20 cellular contexts compared by ENCODE assay signal in genomic region chr12:22683131-22683530, GRCh38. TPM values are rescaled to one million over a fixed set of nuclear protein-coding genes. Genes with fewer than 3 reads are reported as not detected.
DNase-seq lines count a peak whose midpoint lies in the region; ATAC-seq and TF ChIP-seq lines count a peak whose summit lies in the region.
"Had no signal": no experiment of that assay in that cellular context is flagged by ENCODE, and none has a peak within 500 bp of the region (broad histone marks: within the 10 kb centered on the region; RNA-seq: fewer than 3 reads in every experiment).

No MANE protein-coding gene starts in this region.

- POLR2A ChIA-PET in SK-N-SH (lab: Yijun Ruan, JAX) = interaction anchor here (0.6 kb wide), 1 partner anchor 32 kb away, joined by 3 read pairs; no protein-coding TSS in a partner anchor

- H3K9ac ChIP-seq in SK-N-SH = no peak overlapping the region

- no peak overlapping the region for H3K4me3 Mint-ChIP-seq in memory B cell
- H3K4me3 Mint-ChIP-seq: CD4-positive, alpha-beta T cell had no signal

- no peak for TF ChIP-seq RAD21 in SK-N-SH (IDR thresholded peaks at IDR 0.05; ENCODE audit: low read length)

- peak overlapping the region; percentile 31 for H3K27ac Mint-ChIP-seq in memory B cell
- H3K27ac Mint-ChIP-seq: CD4-positive, alpha-beta T cell had no signal

- CTCF ChIA-PET in SK-N-SH (lab: Yijun Ruan, JAX) = interaction anchor here (0.6 to 1.0 kb wide), 2 partner anchors 9 to 56 kb away, joined by 3 to 4 read pairs; no protein-coding TSS in a partner anchor

- H3K4me1 ChIP-seq in cardiac muscle cell (ENCODE audit: low read depth) = peaks cover 14% of the 10 kb centered on the region
- peaks cover 9% of the 10 kb centered on the region for H3K4me1 ChIP-seq in left ventricle myocardium inferior
- H3K4me1 ChIP-seq in SJCRH30 = peaks cover 6% of the 10 kb centered on the region; the same call in 1 of the 2 replicates
- H3K4me1 ChIP-seq in SK-N-SH (ENCODE audit: control insufficient read depth in 1 of 2, insufficient read depth in 2 of 2, low read depth in 1 of 2, low read length in 1 of 2) = peaks cover 0 to 3% of the 10 kb centered on the region in 2 experiments; a peak in 2 of 4 replicates

- no peaks in the 10 kb centered on the region for H3K9me3 Mint-ChIP-seq in memory B cell
- H3K9me3 Mint-ChIP-seq: CD4-positive, alpha-beta T cell had no signal

- H3K27me3 ChIP-seq in cardiac muscle cell (no peaks in the 10 kb centered on the region), left ventricle myocardium inferior (ENCODE audit: low read depth) (no peaks in the 10 kb centered on the region), SJCRH30 (no peaks in the 10 kb centered on the region), SK-N-SH (ENCODE audit: insufficient read depth) (no peaks in the 10 kb centered on the region)
- H3K27me3 ChIP-seq: MG63 had no signal

- H3K4me3 ChIP-seq in cardiac muscle cell (no peak overlapping the region), left ventricle myocardium inferior (no peak overlapping the region), SJCRH30 (no peak overlapping the region), SK-N-SH (ENCODE audit: low read depth in 2 of 2, low read length in 1 of 2) (no peak overlapping the region)
- H3K4me3 ChIP-seq: MG63 had no signal

- peaks cover 26% of the 10 kb centered on the region for H3K36me3 Mint-ChIP-seq in memory B cell

- no peak for TF ChIP-seq EP300 in SK-N-SH (IDR thresholded peaks at IDR 0.05; ENCODE audit: borderline replicate concordance in 1 of 2, low read depth in 1 of 2, low read length in 1 of 2)

- no peaks in the 10 kb centered on the region for H3K27me3 Mint-ChIP-seq in memory B cell
- H3K27me3 Mint-ChIP-seq: CD4-positive, alpha-beta T cell had no signal

- H3K4me1 Mint-ChIP-seq in memory B cell = peaks cover 13% of the 10 kb centered on the region

- ATAC-seq in HG02885 (IDR thresholded peaks at IDR 0.05; ENCODE audit: poor library complexity, unreplicated experiment) (peak; percentile 0), memory B cell (ENCODE audit: low read depth) (no peak)

- 97% methylated on average over 1 of the region's 1 CpG for WGBS in SK-N-SH (ENCODE audit: low lambda C conversion rate)

- no peak for TF ChIP-seq CTCF in cardiac muscle cell (IDR thresholded peaks at IDR 0.05; ENCODE audit: low read depth, low read length)
- no peak for TF ChIP-seq CTCF in left ventricle myocardium inferior (IDR thresholded peaks at IDR 0.05; ENCODE audit: borderline replicate concordance)
- no peak for TF ChIP-seq CTCF in SK-N-SH (IDR thresholded peaks at IDR 0.05)

- H3K9me3 ChIP-seq in cardiac muscle cell (ENCODE audit: low read depth) = no peaks in the 10 kb centered on the region
- H3K9me3 ChIP-seq in left ventricle myocardium inferior (replicated peaks) = no peaks in the 10 kb centered on the region
- H3K9me3 ChIP-seq in SJCRH30 (replicated peaks) = no peaks in the 10 kb centered on the region
- H3K9me3 ChIP-seq in SK-N-SH = no peaks in the 10 kb centered on the region
- H3K9me3 ChIP-seq: MG63 had no signal

- H3K27ac ChIP-seq in cardiac muscle cell (peak overlapping the region; percentile 48), left ventricle myocardium inferior (replicated peaks) (no peak overlapping the region), SJCRH30 (no peak overlapping the region), SK-N-SH (ENCODE audit: low read depth in 2 of 2, low read length in 1 of 2) (no peak overlapping the region)

- H3K4me2 ChIP-seq in SK-N-SH = no peak overlapping the region

- no peaks in the 10 kb centered on the region for H3K36me3 ChIP-seq in cardiac muscle cell
- peaks cover 25% of the 10 kb centered on the region for H3K36me3 ChIP-seq in left ventricle myocardium inferior
- peaks cover 42% of the 10 kb centered on the region for H3K36me3 ChIP-seq in SJCRH30
- H3K36me3 ChIP-seq in SK-N-SH (replicated peaks in 1 of 2; ENCODE audit: control insufficient read depth in 1 of 2, insufficient read depth in 2 of 2, low read length in 1 of 2) = peaks cover 22 to 46% of the 10 kb centered on the region in 2 experiments

- H3K79me2 ChIP-seq in SK-N-SH (ENCODE audit: insufficient read depth) = no peaks in the 10 kb centered on the region

- no peak overlapping the region for H2AFZ ChIP-seq in SK-N-SH (ENCODE audit: low read depth)

- DNase-seq in cardiac muscle cell (ENCODE audit: low read depth in 1 of 2, low spot score in 1 of 2) (no peak), left ventricle myocardium inferior (no peak), memory B cell (ENCODE audit: low spot score in 2 of 2) (no peak), SJCRH30 (no peak), kidney tubule cell (ENCODE audit: low spot score) (no peak), SK-N-SH (no peak), dermis blood vessel endothelial cell (no peak)
- DNase-seq: 8988T; ACHN; CD4-positive, alpha-beta T cell; KBM-7; MG63; NCI-H2029 treated with DMSO at 0.1 percent for 48 hours; NCI-H446 treated with DMSO at 0.1 percent for 48 hours; NCI-H526; NCI-H82; NK-92 treated with Interleukin-12 subunit alpha and Interleukin-12 subunit beta, amount 100 ng/mL, for 24 hours; Right ventricle myocardium superior; RPMI8226 had no signal

- no peaks in the 10 kb centered on the region for H3K9me2 ChIP-seq in SK-N-SH

- peaks cover 18% of the 10 kb centered on the region for H3F3A ChIP-seq in SK-N-SH (replicated peaks; ENCODE audit: insufficient read depth)

- intact Hi-C loops in left ventricle myocardium inferior (cut with micrococcal nuclease) = no loop called here

- H4K20me1 ChIP-seq in SK-N-SH (ENCODE audit: insufficient read depth) = no peaks in the 10 kb centered on the region

TF ChIP-seq in SK-N-SH, 30 proteins besides CTCF, POLR2A, EP300 and RAD21:
- no peak for TF ChIP-seq JUND (IDR thresholded peaks at IDR 0.05)
- no peak for TF ChIP-seq MEF2A (IDR thresholded peaks at IDR 0.05; ENCODE audit: borderline replicate concordance, low read depth)
- TF ChIP-seq GATA2 (CRISPR knock-in tag; IDR thresholded peaks at IDR 0.05) = no peak
- TF ChIP-seq RCOR1 (IDR thresholded peaks at IDR 0.05; ENCODE audit: low read length) = no peak
- TF ChIP-seq PBX3 (IDR thresholded peaks at IDR 0.05) = no peak
TF ChIP-seq in SK-N-SH: peak in this region for 0.

RNA-seq across cellular contexts. Expression of gene ETNK1, which starts 58.2 kb away (rescaled TPM):
- total RNA-seq in cardiac muscle cell = 61.3 and 63.2 TPM in 2 replicates
- polyA plus RNA-seq in cardiac muscle cell = 19.7 and 28.5 TPM in 2 replicates
- total RNA-seq in left ventricle myocardium inferior = 13.9 TPM
- total RNA-seq in SJCRH30 (2014; rRNA removed; shearing (Covaris generic)) = 52.7 and 62.0 TPM in 2 replicates
- polyA plus RNA-seq in SK-N-SH (2012; rRNA removed) = 7.7 and 7.9 TPM in 2 replicates
- 6.7 and 7.3 TPM in 2 replicates for polyA plus RNA-seq in SK-N-SH (2012; cell fraction: cytosol; rRNA removed)
- 7.7 and 15.3 TPM in 2 replicates for polyA plus RNA-seq in SK-N-SH (2012; cell fraction: nucleus; rRNA removed)
- total RNA-seq in dermis blood vessel endothelial cell = 37.1 and 41.8 TPM in 2 replicates
